Comparison of ENCODE assay signal across 8 cellular contexts in genomic region chr1:161439280-161440232, GRCh38.
DNase-seq lines count a peak whose midpoint lies in the region; ATAC-seq and TF ChIP-seq lines count a peak whose summit lies in the region.

No MANE protein-coding gene starts in this region.

- H3K4me1 Mint-ChIP-seq in activated CD8-positive, alpha-beta T cell treated with anti-CD3 and anti-CD28 coated beads, Interleukin-2, amount 10 ng/mL, durations not matched to agents 7 days and 5 days (ENCODE audit: low read depth), result peaks cover 14% of the 10 kb centered on the region

- peaks cover 0 to 12% (median 7%) of the 10 kb centered on the region in 6 donors for H3K4me1 ChIP-seq in spleen

- H3K27ac ChIP-seq in spleen, result no peak overlapping the region

- no peaks in the 10 kb centered on the region for H3K36me3 ChIP-seq in spleen

- DNase-seq in activated naive CD4-positive, alpha-beta T cell treated with Interleukin-2 at 50 U/mL for 16 hours, result peak; percentile 33
- no peak for DNase-seq in activated naive CD4-positive, alpha-beta T cell (lab: John Stamatoyannopoulos, UW)
- peak; percentile 48 for DNase-seq in activated CD8-positive, alpha-beta T cell treated with anti-CD3 and anti-CD28 coated beads, Interleukin-2, amount 10 ng/mL, durations not matched to agents 7 days and 5 days
- DNase-seq in left ventricle myocardium superior, result peak; percentile 32
- peak; percentile 76 for DNase-seq in spleen
- DNase-seq in AG08395 (ENCODE audit: low spot score), result no peak
- DNase-seq in hippocampal formation (lab: John Stamatoyannopoulos, UW), result no peak
- no peak for DNase-seq in NCI-H69 (lab: John Stamatoyannopoulos, UW)

- H3K9me3 Mint-ChIP-seq in activated CD8-positive, alpha-beta T cell treated with anti-CD3 and anti-CD28 coated beads, Interleukin-2, amount 10 ng/mL, durations not matched to agents 7 days and 5 days (ENCODE audit: insufficient read depth), result no peaks in the 10 kb centered on the region

- H3K36me3 Mint-ChIP-seq in activated CD8-positive, alpha-beta T cell treated with anti-CD3 and anti-CD28 coated beads, Interleukin-2, amount 10 ng/mL, durations not matched to agents 7 days and 5 days (ENCODE audit: low read depth), result peaks cover 3% of the 10 kb centered on the region

- TF ChIP-seq CTCF in spleen (IDR thresholded peaks at IDR 0.05 in 8 of 11, conservative IDR thresholded peaks at IDR 0.05 in 3 of 11), result no peak

- CTCF ChIA-PET in activated CD8-positive, alpha-beta T cell treated with anti-CD3 and anti-CD28 coated beads, Interleukin-2, amount 10 ng/mL, durations not matched to agents 7 days and 5 days (lab: Charles Lee), result interaction anchor here (0.9 to 2.7 kb wide), 11 partner anchors 10 to 290 kb away, joined by 3 to 17 read pairs (median 4); partner anchors contain the start of gene TOMM40L

- H3K4me3 ChIP-seq in spleen, result peak overlapping the region; percentile 18 to 90 (median 64)

- H3K27ac Mint-ChIP-seq in activated CD8-positive, alpha-beta T cell treated with anti-CD3 and anti-CD28 coated beads, Interleukin-2, amount 10 ng/mL, durations not matched to agents 7 days and 5 days, result peak overlapping the region; percentile 84

- WGBS in spleen, 5 donors, result 18 to 34% (median 20%) methylated on average over 40 to 44 of the region's 44 CpGs

- H3K27me3 ChIP-seq in spleen (replicated peaks in 1 of 7), result peaks cover 0 to 52% (median 21%) of the 10 kb centered on the region in 7 donors

- TF ChIP-seq POLR2A in spleen (IDR thresholded peaks at IDR 0.05), result no peak

- peaks cover 30% of the 10 kb centered on the region for H3K27me3 Mint-ChIP-seq in activated CD8-positive, alpha-beta T cell treated with anti-CD3 and anti-CD28 coated beads, Interleukin-2, amount 10 ng/mL, durations not matched to agents 7 days and 5 days (ENCODE audit: low read depth)

- no peaks in the 10 kb centered on the region for H3K9me3 ChIP-seq in spleen

- ATAC-seq in activated CD8-positive, alpha-beta T cell treated with anti-CD3 and anti-CD28 coated beads, Interleukin-2, amount 10 ng/mL, durations not matched to agents 7 days and 5 days, result peak; percentile 27
- no peak for ATAC-seq in left ventricle myocardium superior

- POLR2A ChIA-PET in activated CD8-positive, alpha-beta T cell treated with anti-CD3 and anti-CD28 coated beads, Interleukin-2, amount 10 ng/mL, durations not matched to agents 7 days and 5 days (lab: Charles Lee), result interaction anchor here (0.7 to 1.1 kb wide), 4 partner anchors 35 to 370 kb away, joined by 3 to 5 read pairs (median 3); no protein-coding TSS in a partner anchor

- intact Hi-C loops in left ventricle myocardium superior (cut with micrococcal nuclease) (no loop called here), spleen (cut with DNase I; ENCODE audit: low total_unique reads) (no loop called here)

- peak overlapping the region; percentile 73 for H3K4me3 Mint-ChIP-seq in activated CD8-positive, alpha-beta T cell treated with anti-CD3 and anti-CD28 coated beads, Interleukin-2, amount 10 ng/mL, durations not matched to agents 7 days and 5 days

Comparison
In these comparisons a context has a peak if more than half of its experiments do, and no peak if none do; other contexts are left out.
1. DNase-seq: peak in activated naive CD4-positive, alpha-beta T cell treated with Interleukin-2 at 50 U/mL for 16 hours (single experiment), activated CD8-positive, alpha-beta T cell treated with anti-CD3 and anti-CD28 coated beads, Interleukin-2, amount 10 ng/mL, durations not matched to agents 7 days and 5 days (single experiment), left ventricle myocardium superior (single experiment) and spleen (single experiment); none in activated naive CD4-positive, alpha-beta T cell (0 of 4), AG08395 (single experiment), hippocampal formation (0 of 2) and NCI-H69 (single experiment).